Comparison of ENCODE assay signal across 8 cellular contexts in genomic region chr17:39636587-39636926, GRCh38. TPM values are rescaled to one million over a fixed set of nuclear protein-coding genes. Genes with fewer than 3 reads are reported as not detected.
DNase-seq lines count a peak whose midpoint lies in the region; ATAC-seq, FAIRE-seq and TF ChIP-seq lines count a peak whose summit lies in the region.

No MANE protein-coding gene starts in this region.

- peaks cover 5% of the 10 kb centered on the region for H3K36me3 Mint-ChIP-seq in activated naive CD8-positive, alpha-beta T cell treated with anti-CD3 and anti-CD28 coated beads for 36 hours

- H3K4me1 Mint-ChIP-seq in activated naive CD8-positive, alpha-beta T cell treated with anti-CD3 and anti-CD28 coated beads for 36 hours: peaks cover 36% of the 10 kb centered on the region

- H3K36me3 ChIP-seq in ES-I3 (ENCODE audit: insufficient read depth, low read length): no peaks in the 10 kb centered on the region
- no peaks in the 10 kb centered on the region; a peak in 1 of 5 replicates for H3K36me3 ChIP-seq in HepG2 (replicated peaks in 1 of 2; ENCODE audit: control insufficient read depth in 1 of 2, insufficient read depth in 2 of 2, low read length in 2 of 2)
- H3K36me3 ChIP-seq in transverse colon: no peaks in the 10 kb centered on the region

- H3K4me3 ChIP-seq in HepG2 (replicated peaks in 1 of 3; ENCODE audit: insufficient read depth in 1 of 3, low read depth in 2 of 3, low read length in 3 of 3) (peak overlapping the region; percentile 87 to 94 (median 88)), transverse colon (peak overlapping the region; percentile 17 to 75 (median 72))

- H3K27ac ChIP-seq in HepG2 (ENCODE audit: extremely low read length, insufficient read depth, low read length) (peak overlapping the region; percentile 80), transverse colon (peak overlapping the region; percentile 90 to 93 (median 90))

- POLR2A ChIA-PET in HepG2 (lab: Yijun Ruan, JAX): interaction anchor here (0.8 to 2.6 kb wide), 3 partner anchors 13 to 64 kb away, joined by 3 to 7 read pairs (median 3); partner anchors contain the start of gene ERBB2

- CTCF ChIA-PET in HepG2 (lab: Yijun Ruan, JAX; ENCODE audit: low intra/inter-chr PET ratio, low total read pairs): interaction anchor here (1.5 to 5.6 kb wide), 2 partner anchors 14 to 118 kb away, joined by 5 to 70 read pairs; no protein-coding TSS in a partner anchor

- H3K27me3 ChIP-seq in HepG2 (ENCODE audit: control insufficient read depth in 1 of 2, insufficient read depth in 2 of 2, low read length in 2 of 2) (peaks cover 3 to 21% of the 10 kb centered on the region in 2 experiments; a peak in 3 of 5 replicates), transverse colon (no peaks in the 10 kb centered on the region)

- peak overlapping the region; percentile 99 for H3K4me2 ChIP-seq in HepG2 (ENCODE audit: low read depth, low read length)

- no peaks in the 10 kb centered on the region for H3K27me3 Mint-ChIP-seq in activated naive CD8-positive, alpha-beta T cell treated with anti-CD3 and anti-CD28 coated beads for 36 hours

- TF ChIP-seq RAD21 in HepG2 (CRISPR knock-in tag; IDR thresholded peaks at IDR 0.05): no peak

- no peak for DNase-seq in activated naive CD8-positive, alpha-beta T cell treated with anti-CD3 and anti-CD28 coated beads for 36 hours
- DNase-seq in HepG2 (ENCODE audit: low spot score): no peak
- no peak for DNase-seq in transverse colon
- DNase-seq in stimulated activated naive CD4-positive, alpha-beta T cell (lab: John Stamatoyannopoulos, UW): no peak
- no peak for DNase-seq in NCI-H446 (lab: John Stamatoyannopoulos, UW)
- no peak for DNase-seq in Kasumi-1 (lab: John Stamatoyannopoulos, UW)

- H3K4me3 Mint-ChIP-seq in activated naive CD8-positive, alpha-beta T cell treated with anti-CD3 and anti-CD28 coated beads for 36 hours: peak overlapping the region; percentile 93

- peaks cover 37% of the 10 kb centered on the region for H3K79me2 ChIP-seq in HepG2 (ENCODE audit: insufficient read depth, low read length)

- BruUV-seq in HepG2 (replicated peaks; lab: Mats Ljungman, UMichigan): TSS peak; percentile 91

- H2AFZ ChIP-seq in HepG2 (ENCODE audit: low read length): peak overlapping the region; percentile 75

- no peak for TF ChIP-seq POLR2A in HepG2 (IDR thresholded peaks at IDR 0.05; ENCODE audit: insufficient read depth in 1 of 2, low read depth in 2 of 2, low read length in 2 of 2)
- no peak for TF ChIP-seq POLR2A in transverse colon (IDR thresholded peaks at IDR 0.05)

- intact Hi-C loops in HepG2 (cut with micrococcal nuclease; ENCODE audit: unreplicated experiment): no loop called here
- intact Hi-C loops in transverse colon (cut with DNase I; ENCODE audit: low total_unique reads): loop anchor here (10.0 kb wide), 1 partner anchor 118 kb away; no protein-coding TSS in a partner anchor

- in situ Hi-C loops in HepG2 (cut with HindIII; ENCODE audit: extremely low pct_ligation_motif_present, low pct_unique_long_range_greater_than_20kb): no loop called here
- in situ Hi-C loops in transverse colon (cut with MboI; ENCODE audit: low pct_ligation_motif_present in 1 of 4, low pct_unique_long_range_greater_than_20kb in 1 of 4, low sequenced_read_pairs in 3 of 4): loop anchor here in 1 of 4 donors (25.0 kb wide), 1 partner anchor 101 kb away; the partner anchor contains the start of genes GRB7 and MIEN1

- 11% methylated on average over 6 of the region's 6 CpGs for WGBS in HepG2 (ENCODE audit: low lambda C conversion rate)
- WGBS in transverse colon (ENCODE audit: low coverage in 1 of 2), 2 donors: 19 to 30% methylated on average over 2 to 6 of the region's 6 CpGs

- peaks cover 39% of the 10 kb centered on the region for H3K4me1 ChIP-seq in ES-I3 (ENCODE audit: insufficient read depth, low read length)
- peaks cover 83% of the 10 kb centered on the region for H3K4me1 ChIP-seq in HepG2 (ENCODE audit: insufficient read depth, low read length)
- H3K4me1 ChIP-seq in transverse colon: peaks cover 31 to 88% (median 62%) of the 10 kb centered on the region in 4 donors

- FAIRE-seq in HepG2 (lab: Jason Lieb, UNC): no peak

- no peak for TF ChIP-seq EP300 in HepG2 (IDR thresholded peaks at IDR 0.05; ENCODE audit: low read depth in 2 of 2, low read length in 2 of 2)
- no peak for TF ChIP-seq EP300 in HepG2 (CRISPR knock-in tag; IDR thresholded peaks at IDR 0.05; ENCODE audit: borderline replicate concordance)
- TF ChIP-seq EP300 in transverse colon (IDR thresholded peaks at IDR 0.05; ENCODE audit: low read depth): no peak

- TF ChIP-seq CTCF in HepG2 (CRISPR knock-in tag; IDR thresholded peaks at IDR 0.05) (no peak), transverse colon (IDR thresholded peaks at IDR 0.05) (no peak)

- H4K20me1 ChIP-seq in HepG2 (ENCODE audit: insufficient read depth, low read length): 0 out of 2 replicates have a peak, but pooled peaks cover 3% of the 10 kb centered on the region

- H3K9me3 ChIP-seq in ES-I3 (ENCODE audit: control insufficient read depth, insufficient read depth, low read length) (no peaks in the 10 kb centered on the region), HepG2 (ENCODE audit: low read length) (no peaks in the 10 kb centered on the region), transverse colon (no peaks in the 10 kb centered on the region)

- H3K27ac Mint-ChIP-seq in activated naive CD8-positive, alpha-beta T cell treated with anti-CD3 and anti-CD28 coated beads for 36 hours: peak overlapping the region; percentile 82

- peak; percentile 10 for ATAC-seq in HG02852 (IDR thresholded peaks at IDR 0.05; ENCODE audit: unreplicated experiment)
- ATAC-seq in HepG2: no peak

- no peaks in the 10 kb centered on the region for H3K9me3 Mint-ChIP-seq in activated naive CD8-positive, alpha-beta T cell treated with anti-CD3 and anti-CD28 coated beads for 36 hours

- H3K9ac ChIP-seq in ES-I3 (ENCODE audit: low read depth, low read length) (peak overlapping the region; percentile 80), HepG2 (ENCODE audit: insufficient read depth, low read depth, low read length) (peak overlapping the region; percentile 89)

RNA-seq across cellular contexts. Expression of gene STARD3, which starts 0.4 kb away (rescaled TPM):
- total RNA-seq in activated naive CD8-positive, alpha-beta T cell treated with anti-CD3 and anti-CD28 coated beads for 36 hours: 10 to 100 TPM; 47.9 to 53.2 TPM
- total RNA-seq in HepG2 (2016; rRNA removed; fragmentation: Illumina TruSeq; extraction: Trizol): 17.2 and 34.6 TPM in 2 replicates
- total RNA-seq in HepG2 (2016; cell fraction: cytosol; rRNA removed; fragmentation: Illumina TruSeq; extraction: Trizol; ENCODE audit: low read depth): 10.9 and 18.7 TPM in 2 replicates
- total RNA-seq in HepG2 (2016; cell fraction: insoluble cytoplasmic fraction; rRNA removed; fragmentation: Illumina TruSeq; extraction: Trizol): 16.7 and 36.4 TPM in 2 replicates
- 28.2 and 28.3 TPM in 2 replicates for total RNA-seq in HepG2 (2016; cell fraction: membrane; rRNA removed; fragmentation: Illumina TruSeq; extraction: Trizol)
- total RNA-seq in HepG2 (2016; cell fraction: nucleus; rRNA removed; fragmentation: Illumina TruSeq; extraction: Trizol): 38.6 and 39.3 TPM in 2 replicates
- 100 and 114 TPM in 2 replicates for polyA plus RNA-seq in HepG2 (2011; rRNA removed)
- 87.6 and 94.1 TPM in 2 replicates for polyA plus RNA-seq in HepG2 (2011; cell fraction: cytosol; rRNA removed)
- 583 and 640 TPM in 2 replicates for polyA plus RNA-seq in HepG2 (2011; cell fraction: nucleus; rRNA removed)
- polyA plus RNA-seq in HepG2 (2012): 57.3 and 69.8 TPM in 2 replicates
- polyA plus RNA-seq in HepG2 (2016; cell fraction: cytosol; fragmentation: Illumina TruSeq; extraction: Trizol; ENCODE audit: low read depth): 16.8 and 21.4 TPM in 2 replicates
- polyA plus RNA-seq in HepG2 (2016; cell fraction: insoluble cytoplasmic fraction; fragmentation: Illumina TruSeq; extraction: Trizol; ENCODE audit: low read depth): 23.0 and 23.7 TPM in 2 replicates
- 28.2 and 28.4 TPM in 2 replicates for polyA plus RNA-seq in HepG2 (2016; cell fraction: membrane; fragmentation: Illumina TruSeq; extraction: Trizol; ENCODE audit: low read depth)
- 96.9 and 102 TPM in 2 replicates for polyA plus RNA-seq in HepG2 (2016; cell fraction: nucleus; fragmentation: Illumina TruSeq; extraction: Trizol; ENCODE audit: insufficient read depth, low read depth)
- polyA minus RNA-seq in HepG2 (2011; rRNA and poly(A)+ RNA removed; ENCODE audit: low replicate concordance): 98.5 and 179 TPM in 2 replicates
- 38.4 and 57.6 TPM in 2 replicates for polyA minus RNA-seq in HepG2 (2011; cell fraction: cytosol; rRNA and poly(A)+ RNA removed)
- polyA minus RNA-seq in HepG2 (2011; cell fraction: nucleus; rRNA and poly(A)+ RNA removed): 71.6 and 80.1 TPM in 2 replicates
- total RNA-seq in transverse colon: 100 to 1,000 TPM in 1 of 4 donors, 10 to 100 TPM in 3; 63.5 to 193 (median 73.2) TPM

RNA-seq across cellular contexts. Expression of gene PPP1R1B, which starts 9.8 kb away (rescaled TPM):
- not detected for total RNA-seq in activated naive CD8-positive, alpha-beta T cell treated with anti-CD3 and anti-CD28 coated beads for 36 hours
- total RNA-seq in HepG2 (2016; rRNA removed; fragmentation: Illumina TruSeq; extraction: Trizol): not detected in 2 replicates
- total RNA-seq in HepG2 (2016; cell fraction: cytosol; rRNA removed; fragmentation: Illumina TruSeq; extraction: Trizol; ENCODE audit: low read depth): not detected in 2 replicates
- not detected in 2 replicates for total RNA-seq in HepG2 (2016; cell fraction: insoluble cytoplasmic fraction; rRNA removed; fragmentation: Illumina TruSeq; extraction: Trizol)
- not detected in 2 replicates for total RNA-seq in HepG2 (2016; cell fraction: membrane; rRNA removed; fragmentation: Illumina TruSeq; extraction: Trizol)
- not detected in 2 replicates for total RNA-seq in HepG2 (2016; cell fraction: nucleus; rRNA removed; fragmentation: Illumina TruSeq; extraction: Trizol)
- 0.08 and 0.18 TPM in 2 replicates for polyA plus RNA-seq in HepG2 (2011; rRNA removed)
- polyA plus RNA-seq in HepG2 (2011; cell fraction: cytosol; rRNA removed): 0.04 and 0.05 TPM in 2 replicates
- polyA plus RNA-seq in HepG2 (2011; cell fraction: nucleus; rRNA removed): not detected in 2 replicates
- not detected in 2 replicates for polyA plus RNA-seq in HepG2 (2012)
- polyA plus RNA-seq in HepG2 (2016; cell fraction: cytosol; fragmentation: Illumina TruSeq; extraction: Trizol; ENCODE audit: low read depth): not detected in 2 replicates
- not detected in 2 replicates for polyA plus RNA-seq in HepG2 (2016; cell fraction: insoluble cytoplasmic fraction; fragmentation: Illumina TruSeq; extraction: Trizol; ENCODE audit: low read depth)
- polyA plus RNA-seq in HepG2 (2016; cell fraction: membrane; fragmentation: Illumina TruSeq; extraction: Trizol; ENCODE audit: low read depth): not detected in 2 replicates
- not detected in 2 replicates for polyA plus RNA-seq in HepG2 (2016; cell fraction: nucleus; fragmentation: Illumina TruSeq; extraction: Trizol; ENCODE audit: insufficient read depth, low read depth)
- not detected in 2 replicates for polyA minus RNA-seq in HepG2 (2011; rRNA and poly(A)+ RNA removed; ENCODE audit: low replicate concordance)
- not detected in 2 replicates for polyA minus RNA-seq in HepG2 (2011; cell fraction: cytosol; rRNA and poly(A)+ RNA removed)
- polyA minus RNA-seq in HepG2 (2011; cell fraction: nucleus; rRNA and poly(A)+ RNA removed): not detected in 2 replicates
- 100 to 1,000 TPM; 125 to 509 (median 223) TPM for total RNA-seq in transverse colon

RNA-seq across cellular contexts. Expression of gene TCAP, which starts 28.6 kb away (rescaled TPM):
- under 1 TPM; 0.78 to 0.89 TPM for total RNA-seq in activated naive CD8-positive, alpha-beta T cell treated with anti-CD3 and anti-CD28 coated beads for 36 hours
- 0.14 and 0.24 TPM in 2 replicates for total RNA-seq in HepG2 (2016; rRNA removed; fragmentation: Illumina TruSeq; extraction: Trizol)
- not detected in 2 replicates for total RNA-seq in HepG2 (2016; cell fraction: cytosol; rRNA removed; fragmentation: Illumina TruSeq; extraction: Trizol; ENCODE audit: low read depth)
- 0.26 TPM in 1 of 2 replicates, not detected in the other for total RNA-seq in HepG2 (2016; cell fraction: insoluble cytoplasmic fraction; rRNA removed; fragmentation: Illumina TruSeq; extraction: Trizol)
- 0.06 TPM in 1 of 2 replicates, not detected in the other for total RNA-seq in HepG2 (2016; cell fraction: membrane; rRNA removed; fragmentation: Illumina TruSeq; extraction: Trizol)
- 0.56 and 0.84 TPM in 2 replicates for total RNA-seq in HepG2 (2016; cell fraction: nucleus; rRNA removed; fragmentation: Illumina TruSeq; extraction: Trizol)
- 0.65 and 0.84 TPM in 2 replicates for polyA plus RNA-seq in HepG2 (2011; rRNA removed)
- polyA plus RNA-seq in HepG2 (2011; cell fraction: cytosol; rRNA removed): 0.15 and 0.35 TPM in 2 replicates
- polyA plus RNA-seq in HepG2 (2011; cell fraction: nucleus; rRNA removed): 6.0 and 8.8 TPM in 2 replicates
- polyA plus RNA-seq in HepG2 (2012): 0.43 and 2.1 TPM in 2 replicates
- not detected in 2 replicates for polyA plus RNA-seq in HepG2 (2016; cell fraction: cytosol; fragmentation: Illumina TruSeq; extraction: Trizol; ENCODE audit: low read depth)
- 0.19 TPM in 1 of 2 replicates, not detected in the other for polyA plus RNA-seq in HepG2 (2016; cell fraction: insoluble cytoplasmic fraction; fragmentation: Illumina TruSeq; extraction: Trizol; ENCODE audit: low read depth)
- not detected in 2 replicates for polyA plus RNA-seq in HepG2 (2016; cell fraction: membrane; fragmentation: Illumina TruSeq; extraction: Trizol; ENCODE audit: low read depth)
- polyA plus RNA-seq in HepG2 (2016; cell fraction: nucleus; fragmentation: Illumina TruSeq; extraction: Trizol; ENCODE audit: insufficient read depth, low read depth): 0.51 and 0.85 TPM in 2 replicates
- 2.2 and 2.6 TPM in 2 replicates for polyA minus RNA-seq in HepG2 (2011; rRNA and poly(A)+ RNA removed; ENCODE audit: low replicate concordance)
- not detected in 2 replicates for polyA minus RNA-seq in HepG2 (2011; cell fraction: cytosol; rRNA and poly(A)+ RNA removed)
- 3.0 and 4.0 TPM in 2 replicates for polyA minus RNA-seq in HepG2 (2011; cell fraction: nucleus; rRNA and poly(A)+ RNA removed)
- 1 to 10 TPM in 1 of 4 donors, under 1 TPM in 1, not detected in 2; 0.64 to 1.9 TPM for total RNA-seq in transverse colon

RNA-seq across cellular contexts. Expression of gene NEUROD2, which starts 28.8 kb away (rescaled TPM):
- total RNA-seq in activated naive CD8-positive, alpha-beta T cell treated with anti-CD3 and anti-CD28 coated beads for 36 hours: not detected
- total RNA-seq in HepG2 (2016; rRNA removed; fragmentation: Illumina TruSeq; extraction: Trizol) (not detected in 2 replicates), transverse colon (not detected)
- not detected in 2 replicates for total RNA-seq in HepG2 (2016; cell fraction: cytosol; rRNA removed; fragmentation: Illumina TruSeq; extraction: Trizol; ENCODE audit: low read depth)
- not detected in 2 replicates for total RNA-seq in HepG2 (2016; cell fraction: insoluble cytoplasmic fraction; rRNA removed; fragmentation: Illumina TruSeq; extraction: Trizol)
- total RNA-seq in HepG2 (2016; cell fraction: membrane; rRNA removed; fragmentation: Illumina TruSeq; extraction: Trizol): not detected in 2 replicates
- not detected in 2 replicates for total RNA-seq in HepG2 (2016; cell fraction: nucleus; rRNA removed; fragmentation: Illumina TruSeq; extraction: Trizol)
- polyA plus RNA-seq in HepG2 (2011; rRNA removed): not detected in 2 replicates
- not detected in 2 replicates for polyA plus RNA-seq in HepG2 (2011; cell fraction: cytosol; rRNA removed)
- not detected in 2 replicates for polyA plus RNA-seq in HepG2 (2011; cell fraction: nucleus; rRNA removed)
- polyA plus RNA-seq in HepG2 (2012): not detected in 2 replicates
- not detected in 2 replicates for polyA plus RNA-seq in HepG2 (2016; cell fraction: cytosol; fragmentation: Illumina TruSeq; extraction: Trizol; ENCODE audit: low read depth)
- not detected in 2 replicates for polyA plus RNA-seq in HepG2 (2016; cell fraction: insoluble cytoplasmic fraction; fragmentation: Illumina TruSeq; extraction: Trizol; ENCODE audit: low read depth)
- not detected in 2 replicates for polyA plus RNA-seq in HepG2 (2016; cell fraction: membrane; fragmentation: Illumina TruSeq; extraction: Trizol; ENCODE audit: low read depth)
- polyA plus RNA-seq in HepG2 (2016; cell fraction: nucleus; fragmentation: Illumina TruSeq; extraction: Trizol; ENCODE audit: insufficient read depth, low read depth): not detected in 2 replicates
- not detected in 2 replicates for polyA minus RNA-seq in HepG2 (2011; rRNA and poly(A)+ RNA removed; ENCODE audit: low replicate concordance)
- not detected in 2 replicates for polyA minus RNA-seq in HepG2 (2011; cell fraction: cytosol; rRNA and poly(A)+ RNA removed)
- not detected in 2 replicates for polyA minus RNA-seq in HepG2 (2011; cell fraction: nucleus; rRNA and poly(A)+ RNA removed)

RNA-seq across cellular contexts. Expression of gene PNMT, which starts 31.7 kb away (rescaled TPM):
- not detected for total RNA-seq in activated naive CD8-positive, alpha-beta T cell treated with anti-CD3 and anti-CD28 coated beads for 36 hours
- total RNA-seq in HepG2 (2016; rRNA removed; fragmentation: Illumina TruSeq; extraction: Trizol) (not detected in 2 replicates), transverse colon (10 to 100 TPM in 1 of 4 donors, 1 to 10 TPM in 2, under 1 TPM in 1; 0.80 to 48.3 (median 1.3) TPM)
- total RNA-seq in HepG2 (2016; cell fraction: cytosol; rRNA removed; fragmentation: Illumina TruSeq; extraction: Trizol; ENCODE audit: low read depth): not detected in 2 replicates
- total RNA-seq in HepG2 (2016; cell fraction: insoluble cytoplasmic fraction; rRNA removed; fragmentation: Illumina TruSeq; extraction: Trizol): not detected in 2 replicates
- 0.17 TPM in 1 of 2 replicates, not detected in the other for total RNA-seq in HepG2 (2016; cell fraction: membrane; rRNA removed; fragmentation: Illumina TruSeq; extraction: Trizol)
- total RNA-seq in HepG2 (2016; cell fraction: nucleus; rRNA removed; fragmentation: Illumina TruSeq; extraction: Trizol): not detected in 2 replicates
- polyA plus RNA-seq in HepG2 (2011; rRNA removed): 0.22 and 0.25 TPM in 2 replicates
- polyA plus RNA-seq in HepG2 (2011; cell fraction: cytosol; rRNA removed): 0.08 and 0.13 TPM in 2 replicates
- 0.56 and 0.71 TPM in 2 replicates for polyA plus RNA-seq in HepG2 (2011; cell fraction: nucleus; rRNA removed)
- 0.31 TPM in 1 of 2 replicates, not detected in the other for polyA plus RNA-seq in HepG2 (2012)
- 0.11 TPM in 1 of 2 replicates, not detected in the other for polyA plus RNA-seq in HepG2 (2016; cell fraction: cytosol; fragmentation: Illumina TruSeq; extraction: Trizol; ENCODE audit: low read depth)
- not detected in 2 replicates for polyA plus RNA-seq in HepG2 (2016; cell fraction: insoluble cytoplasmic fraction; fragmentation: Illumina TruSeq; extraction: Trizol; ENCODE audit: low read depth)
- 0.15 TPM in 1 of 2 replicates, not detected in the other for polyA plus RNA-seq in HepG2 (2016; cell fraction: membrane; fragmentation: Illumina TruSeq; extraction: Trizol; ENCODE audit: low read depth)
- not detected in 2 replicates for polyA plus RNA-seq in HepG2 (2016; cell fraction: nucleus; fragmentation: Illumina TruSeq; extraction: Trizol; ENCODE audit: insufficient read depth, low read depth)
- not detected in 2 replicates for polyA minus RNA-seq in HepG2 (2011; rRNA and poly(A)+ RNA removed; ENCODE audit: low replicate concordance)
- polyA minus RNA-seq in HepG2 (2011; cell fraction: cytosol; rRNA and poly(A)+ RNA removed): not detected in 2 replicates
- polyA minus RNA-seq in HepG2 (2011; cell fraction: nucleus; rRNA and poly(A)+ RNA removed): not detected in 2 replicates

Comparison
In these comparisons a context has a peak if more than half of its experiments do, and no peak if none do; other contexts are left out.
1. RNA of gene PPP1R1B, which starts 9.8 kb away (total RNA-seq): 125 to 509 TPM in transverse colon; not detected in activated naive CD8-positive, alpha-beta T cell treated with anti-CD3 and anti-CD28 coated beads for 36 hours and not detected in HepG2; every median in the first group is over 100 times any median in the second.